Comparison of ENCODE assay signal across 22 cellular contexts in genomic region chr1:157249739-157250138, GRCh38.
"Had no signal": no experiment of that assay in that cellular context is flagged by ENCODE, and none has a peak within 500 bp of the region (broad histone marks: within the 10 kb centered on the region; RNA-seq: fewer than 3 reads in every experiment).

No MANE protein-coding gene starts in this region.

- H3K27ac ChIP-seq: brain microvascular endothelial cell, cardiac muscle cell had no signal

- H3K9me3 Mint-ChIP-seq: activated CD4-positive, alpha-beta memory T cell treated with anti-CD3 and anti-CD28 coated beads for 36 hours; activated CD4-positive, alpha-beta T cell treated with anti-CD3 and anti-CD28 coated beads, Interleukin-2, amount 10 ng/mL, durations not matched to agents 7 days and 5 days; activated naive CD4-positive, alpha-beta T cell treated with anti-CD3 and anti-CD28 coated beads, Interleukin-2, amount 10 ng/mL, durations not matched to agents 7 days and 5 days; activated T-cell treated with anti-CD3 and anti-CD28 coated beads, Interleukin-2, amount 50 U/mL, for 72 hours; activated T-helper 2 cell treated with anti-CD3 and anti-CD28 coated beads, Interferon-gamma antibody, Interleukin-2, Interleukin-4, amounts not matched to agents 10 μg/mL and 5 μg/mL and 100 μg/mL, durations not matched to agents 14 hours and 24 hours and 36 hours; T-helper 1 cell treated with Interleukin-12 subunit alpha and Interleukin-12 subunit beta and Interleukin-4 antibody, amounts not matched to agents 30 μg/mL and 1 μg/mL, for 36 hours had no signal

- H3K4me3 Mint-ChIP-seq: activated CD4-positive, alpha-beta memory T cell treated with anti-CD3 and anti-CD28 coated beads for 36 hours; activated CD4-positive, alpha-beta T cell treated with anti-CD3 and anti-CD28 coated beads, Interleukin-2, amount 10 ng/mL, durations not matched to agents 7 days and 5 days; activated naive CD4-positive, alpha-beta T cell treated with anti-CD3 and anti-CD28 coated beads, Interleukin-2, amount 10 ng/mL, durations not matched to agents 7 days and 5 days; activated naive CD8-positive, alpha-beta T cell treated with anti-CD3 and anti-CD28 coated beads for 36 hours; activated T-cell treated with anti-CD3 and anti-CD28 coated beads, Interleukin-2, amount 50 U/mL, for 72 hours; T-helper 1 cell treated with Interleukin-12 subunit alpha and Interleukin-12 subunit beta and Interleukin-4 antibody, amounts not matched to agents 30 μg/mL and 1 μg/mL, for 36 hours; WTC11 had no signal

- FAIRE-seq: colon, RCC 7860 had no signal

- H3K36me3 ChIP-seq: brain microvascular endothelial cell, cardiac muscle cell had no signal

- H3K4me3 ChIP-seq: cardiac muscle cell had no signal

- DNase-seq: activated CD4-positive, alpha-beta memory T cell treated with anti-CD3 and anti-CD28 coated beads for 36 hours; activated CD4-positive, alpha-beta T cell treated with anti-CD3 and anti-CD28 coated beads for 1 hour; activated CD4-positive, alpha-beta T cell treated with anti-CD3 and anti-CD28 coated beads, Interleukin-2, amount 10 ng/mL, durations not matched to agents 7 days and 5 days; activated gamma-delta T cell treated with Interleukin-2 at 50 U/mL for 16 hours; activated naive CD4-positive, alpha-beta T cell treated with anti-CD3 and anti-CD28 coated beads, Interleukin-2, amount 10 ng/mL, durations not matched to agents 7 days and 5 days; activated T-cell treated with anti-CD3 and anti-CD28 coated beads, Interleukin-2, amount 50 U/mL, for 72 hours; brain microvascular endothelial cell; NCI-H1105 treated with DMSO at 0.1 percent for 48 hours; NCI-H1436 treated with DMSO at 0.1 percent for 48 hours; NCI-H187; NCI-H2081; NCI-H510A treated with DMSO at 0.1 percent for 48 hours; NCI-H69; PC-3; SHP77 had no signal

- H3K4me1 Mint-ChIP-seq: activated CD4-positive, alpha-beta T cell treated with anti-CD3 and anti-CD28 coated beads, Interleukin-2, amount 10 ng/mL, durations not matched to agents 7 days and 5 days; activated naive CD4-positive, alpha-beta T cell treated with anti-CD3 and anti-CD28 coated beads, Interleukin-2, amount 10 ng/mL, durations not matched to agents 7 days and 5 days; WTC11 had no signal

- H3K36me3 Mint-ChIP-seq: activated CD4-positive, alpha-beta memory T cell treated with anti-CD3 and anti-CD28 coated beads for 36 hours; activated naive CD4-positive, alpha-beta T cell treated with anti-CD3 and anti-CD28 coated beads, Interleukin-2, amount 10 ng/mL, durations not matched to agents 7 days and 5 days; activated naive CD8-positive, alpha-beta T cell treated with anti-CD3 and anti-CD28 coated beads for 36 hours had no signal

- H3K27ac Mint-ChIP-seq: activated CD4-positive, alpha-beta memory T cell treated with anti-CD3 and anti-CD28 coated beads for 36 hours; activated CD4-positive, alpha-beta T cell treated with anti-CD3 and anti-CD28 coated beads, Interleukin-2, amount 10 ng/mL, durations not matched to agents 7 days and 5 days; activated naive CD4-positive, alpha-beta T cell treated with anti-CD3 and anti-CD28 coated beads, Interleukin-2, amount 10 ng/mL, durations not matched to agents 7 days and 5 days; activated naive CD8-positive, alpha-beta T cell treated with anti-CD3 and anti-CD28 coated beads for 36 hours; activated T-cell treated with anti-CD3 and anti-CD28 coated beads, Interleukin-2, amount 50 U/mL, for 72 hours; activated T-helper 2 cell treated with anti-CD3 and anti-CD28 coated beads, Interferon-gamma antibody, Interleukin-2, Interleukin-4, amounts not matched to agents 10 μg/mL and 5 μg/mL and 100 μg/mL, durations not matched to agents 14 hours and 24 hours and 36 hours; T-helper 1 cell treated with Interleukin-12 subunit alpha and Interleukin-12 subunit beta and Interleukin-4 antibody, amounts not matched to agents 30 μg/mL and 1 μg/mL, for 36 hours; WTC11 had no signal

- H3K27me3 ChIP-seq: brain microvascular endothelial cell, cardiac muscle cell had no signal

- ATAC-seq: PC-3, WTC11 had no signal
